ENCODE assay signal across 1 cellular context in the genomic region with DNA sequence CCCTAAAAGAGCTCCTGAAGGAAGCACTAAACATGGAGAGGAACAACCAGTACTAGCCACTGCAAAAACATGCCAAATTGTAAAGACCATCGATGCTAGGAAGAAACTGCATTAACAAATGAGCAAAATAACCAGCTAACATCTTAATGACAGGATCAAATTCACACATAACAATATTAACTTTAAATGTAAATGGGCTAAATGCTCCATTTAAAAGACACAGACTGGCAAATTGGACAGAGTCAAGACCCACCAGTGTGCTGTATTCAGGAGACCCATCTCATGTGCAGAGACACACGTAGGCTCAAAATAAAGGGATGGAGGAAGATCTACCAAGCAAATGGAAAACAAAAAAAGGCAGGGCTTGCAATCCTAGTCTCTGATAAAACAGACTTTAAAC. TPM values are rescaled to one million over a fixed set of nuclear protein-coding genes. Genes with fewer than 3 reads are reported as not detected.
"Had no signal": no experiment of that assay in that cellular context is flagged by ENCODE, and none has a peak within 500 bp of the region (broad histone marks: within the 10 kb centered on the region; RNA-seq: fewer than 3 reads in every experiment).

No MANE protein-coding gene starts in this region.

RNA-seq across cellular contexts. Expression of a gene that starts 34.1 kb away (rescaled TPM):
- polyA plus RNA-seq: IgD-negative memory B cell had no signal
